In the genomic region with DNA sequence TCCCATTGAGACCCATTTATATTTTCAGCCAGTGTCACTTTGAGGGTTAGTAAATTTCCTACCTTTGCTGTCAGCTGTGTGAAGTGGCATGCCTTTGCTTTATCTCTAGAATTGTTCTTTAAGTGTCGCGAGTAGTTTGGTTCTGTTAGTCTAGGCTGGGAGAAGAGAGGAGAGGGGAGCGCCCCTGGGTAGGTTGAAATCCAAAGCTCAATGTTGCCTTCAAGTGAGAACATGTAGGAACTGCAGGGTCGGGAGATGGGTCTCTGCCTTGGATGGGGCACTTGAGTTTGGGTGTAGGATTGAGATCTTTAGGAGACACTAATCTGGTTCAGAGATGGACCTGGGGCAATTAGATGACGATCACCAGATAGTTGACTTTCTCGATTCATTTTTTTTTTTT, we compare ENCODE assay signal across 10 cellular contexts. TPM values are rescaled to one million over a fixed set of nuclear protein-coding genes. Genes with fewer than 3 reads are reported as not detected.
DNase-seq lines count a peak whose midpoint lies in the region; ATAC-seq, FAIRE-seq and TF ChIP-seq lines count a peak whose summit lies in the region.
"Had no signal": no experiment of that assay in that cellular context is flagged by ENCODE, and none has a peak within 500 bp of the region (broad histone marks: within the 10 kb centered on the region; RNA-seq: fewer than 3 reads in every experiment).

No MANE protein-coding gene starts in this region.

- no peaks in the 10 kb centered on the region for H3K9me3 Mint-ChIP-seq in astrocyte (ENCODE audit: unreplicated experiment)
- peaks cover 11% of the 10 kb centered on the region for H3K9me3 Mint-ChIP-seq in activated T-helper 2 cell treated with anti-CD3 and anti-CD28 coated beads, Interferon-gamma antibody, Interleukin-2, Interleukin-4, amounts not matched to agents 10 μg/mL and 5 μg/mL and 100 μg/mL, durations not matched to agents 14 hours and 24 hours and 36 hours

- H3K4me2 ChIP-seq in DND-41 (ENCODE audit: insufficient read depth, low read length) (no peak overlapping the region), astrocyte (ENCODE audit: low read length) (no peak overlapping the region)

- no peaks in the 10 kb centered on the region for H3K79me2 ChIP-seq in DND-41 (ENCODE audit: insufficient read depth, low read length)
- H3K79me2 ChIP-seq in astrocyte (ENCODE audit: insufficient read depth, low read length), result no peaks in the 10 kb centered on the region

- no peaks in the 10 kb centered on the region for H3K9me3 ChIP-seq in DND-41 (ENCODE audit: insufficient read depth, low read length, severe bottlenecking)
- peaks cover 3% of the 10 kb centered on the region for H3K9me3 ChIP-seq in astrocyte (ENCODE audit: insufficient read depth, low read depth, low read length)

- H3K4me1 ChIP-seq in DND-41 (ENCODE audit: insufficient read depth, low read length) (no peaks in the 10 kb centered on the region), astrocyte (ENCODE audit: insufficient read depth, low read length) (peaks cover 8% of the 10 kb centered on the region)

- H3K36me3 Mint-ChIP-seq in astrocyte (ENCODE audit: low read depth, unreplicated experiment), result no peaks in the 10 kb centered on the region
- peaks cover 3% of the 10 kb centered on the region for H3K36me3 Mint-ChIP-seq in activated T-helper 2 cell treated with anti-CD3 and anti-CD28 coated beads, Interferon-gamma antibody, Interleukin-2, Interleukin-4, amounts not matched to agents 10 μg/mL and 5 μg/mL and 100 μg/mL, durations not matched to agents 14 hours and 24 hours and 36 hours (ENCODE audit: low read depth)

- H4K20me1 ChIP-seq in DND-41 (ENCODE audit: insufficient read depth, low read length) (no peaks in the 10 kb centered on the region), astrocyte (ENCODE audit: insufficient read depth, low read length) (no peaks in the 10 kb centered on the region)

- peaks cover 8% of the 10 kb centered on the region for H3K27me3 ChIP-seq in DND-41 (ENCODE audit: insufficient read depth, low read length, poor library complexity)
- peaks cover 35% of the 10 kb centered on the region for H3K27me3 ChIP-seq in astrocyte (ENCODE audit: insufficient read depth, low read length)

- H3K4me3 ChIP-seq in DND-41 (ENCODE audit: low read depth in 1 of 2, low read length in 2 of 2) (no peak overlapping the region), astrocyte (ENCODE audit: insufficient read depth, low read depth, low read length) (no peak overlapping the region)

- no peaks in the 10 kb centered on the region for H3K36me3 ChIP-seq in DND-41 (ENCODE audit: insufficient read depth, low read length)
- H3K36me3 ChIP-seq in astrocyte (ENCODE audit: insufficient read depth, low read length), result no peaks in the 10 kb centered on the region

- no peak for FAIRE-seq in astrocyte (lab: Jason Lieb, UNC)
- FAIRE-seq: colon, GM12892 had no signal

- TF ChIP-seq CTCF in DND-41 (IDR thresholded peaks at IDR 0.05; ENCODE audit: borderline replicate concordance, extremely low read depth, low read length, poor library complexity, severe bottlenecking) (peak; percentile 24), LNCAP (IDR thresholded peaks at IDR 0.05) (peak; percentile 39; the same call in 1 of the 2 replicates), astrocyte (IDR thresholded peaks at IDR 0.05; ENCODE audit: insufficient read depth, low read depth, low read length) (peak; percentile 30)

- ATAC-seq in DND-41 (ENCODE audit: insufficient read depth, low read depth) (no peak), HG02870 (IDR thresholded peaks at IDR 0.05; ENCODE audit: unreplicated experiment) (no peak)

- peaks cover 47% of the 10 kb centered on the region for H3K27me3 Mint-ChIP-seq in astrocyte (ENCODE audit: low read depth, unreplicated experiment)
- H3K27me3 Mint-ChIP-seq in activated T-helper 2 cell treated with anti-CD3 and anti-CD28 coated beads, Interferon-gamma antibody, Interleukin-2, Interleukin-4, amounts not matched to agents 10 μg/mL and 5 μg/mL and 100 μg/mL, durations not matched to agents 14 hours and 24 hours and 36 hours (ENCODE audit: low read depth), result peaks cover 52% of the 10 kb centered on the region

- H3K4me1 Mint-ChIP-seq in astrocyte (ENCODE audit: low read depth, unreplicated experiment), result no peaks in the 10 kb centered on the region
- peaks cover 5% of the 10 kb centered on the region for H3K4me1 Mint-ChIP-seq in activated T-helper 2 cell treated with anti-CD3 and anti-CD28 coated beads, Interferon-gamma antibody, Interleukin-2, Interleukin-4, amounts not matched to agents 10 μg/mL and 5 μg/mL and 100 μg/mL, durations not matched to agents 14 hours and 24 hours and 36 hours (ENCODE audit: low read depth)

- H3K9ac ChIP-seq in DND-41 (ENCODE audit: low read depth, low read length), result no peak overlapping the region
- no peak overlapping the region for H3K9ac ChIP-seq in astrocyte (ENCODE audit: low read length)

- no peak overlapping the region for H3K27ac ChIP-seq in DND-41 (ENCODE audit: low read length)
- H3K27ac ChIP-seq in astrocyte (ENCODE audit: low read depth, low read length), result no peak overlapping the region

- intact Hi-C loops in activated T-helper 2 cell treated with anti-CD3 and anti-CD28 coated beads, Interferon-gamma antibody, Interleukin-2, Interleukin-4, amounts not matched to agents 10 μg/mL and 5 μg/mL and 100 μg/mL, durations not matched to agents 14 hours and 24 hours and 36 hours (cut with micrococcal nuclease), result loop anchor here (2.0 kb wide), 1 partner anchor 299 kb away; the partner anchor contains the start of gene ATP6V0E1

- no peak overlapping the region for H3K4me3 Mint-ChIP-seq in astrocyte (ENCODE audit: unreplicated experiment)
- no peak overlapping the region for H3K4me3 Mint-ChIP-seq in activated T-helper 2 cell treated with anti-CD3 and anti-CD28 coated beads, Interferon-gamma antibody, Interleukin-2, Interleukin-4, amounts not matched to agents 10 μg/mL and 5 μg/mL and 100 μg/mL, durations not matched to agents 14 hours and 24 hours and 36 hours (ENCODE audit: low read depth)

- DNase-seq in DND-41, result no peak
- no peak for DNase-seq in astrocyte (ENCODE audit: low read depth)
- DNase-seq in iPS-NIHi7 (ENCODE audit: extremely low spot score), result peak; percentile 79
- no peak for DNase-seq in activated T-cell treated with anti-CD3 and anti-CD28 coated beads, Interleukin-2, amount 50 U/mL, for 1 hour
- DNase-seq in germinal center (ENCODE audit: low spot score), result no peak
- no peak for DNase-seq in activated T-helper 2 cell treated with anti-CD3 and anti-CD28 coated beads, Interferon-gamma antibody, Interleukin-2, Interleukin-4, amounts not matched to agents 10 μg/mL and 5 μg/mL and 100 μg/mL, durations not matched to agents 14 hours and 24 hours and 36 hours (ENCODE audit: low spot score)

- H2AFZ ChIP-seq in DND-41 (ENCODE audit: low read depth, low read length) (no peak overlapping the region), astrocyte (ENCODE audit: low read depth, low read length) (no peak overlapping the region)

- H3K27ac Mint-ChIP-seq in astrocyte (ENCODE audit: unreplicated experiment), result no peak overlapping the region
- no peak overlapping the region for H3K27ac Mint-ChIP-seq in activated T-helper 2 cell treated with anti-CD3 and anti-CD28 coated beads, Interferon-gamma antibody, Interleukin-2, Interleukin-4, amounts not matched to agents 10 μg/mL and 5 μg/mL and 100 μg/mL, durations not matched to agents 14 hours and 24 hours and 36 hours

RNA-seq across cellular contexts. Expression of gene STC2, which starts 46.3 kb away (rescaled TPM):
- total RNA-seq in astrocyte, result 164 and 206 TPM in 2 replicates
- total RNA-seq in activated T-helper 2 cell treated with anti-CD3 and anti-CD28 coated beads, Interferon-gamma antibody, Interleukin-2, Interleukin-4, amounts not matched to agents 10 μg/mL and 5 μg/mL and 100 μg/mL, durations not matched to agents 14 hours and 24 hours and 36 hours, result 21.4 and 22.8 TPM in 2 replicates

RNA-seq across cellular contexts. Expression of gene NKX2-5, which starts 46.9 kb away (rescaled TPM):
- total RNA-seq in astrocyte, result 0.26 and 0.59 TPM in 2 replicates
- total RNA-seq in activated T-helper 2 cell treated with anti-CD3 and anti-CD28 coated beads, Interferon-gamma antibody, Interleukin-2, Interleukin-4, amounts not matched to agents 10 μg/mL and 5 μg/mL and 100 μg/mL, durations not matched to agents 14 hours and 24 hours and 36 hours, result not detected in 2 replicates
